In the genomic region with DNA sequence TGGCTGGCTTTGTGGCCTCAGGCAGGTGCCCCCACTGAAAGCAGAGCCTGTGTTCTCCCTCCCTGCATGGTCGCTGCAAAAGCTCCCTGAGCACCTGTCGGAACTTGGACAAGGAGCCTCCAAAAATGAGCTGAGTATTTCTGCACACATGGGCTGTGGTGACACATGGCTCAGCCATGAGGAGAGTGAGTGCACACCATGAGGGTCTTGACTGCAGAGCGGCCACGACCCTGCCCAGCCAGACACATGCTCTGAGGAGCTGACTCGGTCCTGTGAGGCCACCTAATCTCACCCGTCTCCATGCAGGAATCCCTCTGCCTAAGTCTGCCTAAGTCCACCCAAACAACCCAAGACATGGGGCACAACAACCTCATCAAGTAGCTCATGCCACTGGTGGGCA, we compare ENCODE assay signal across 16 cellular contexts.
"Had no signal": no experiment of that assay in that cellular context is flagged by ENCODE, and none has a peak within 500 bp of the region (broad histone marks: within the 10 kb centered on the region; RNA-seq: fewer than 3 reads in every experiment).

No MANE protein-coding gene starts in this region.

- H3K27me3 ChIP-seq: foreskin keratinocyte, hepatocyte, right atrium auricular region, suprapubic skin had no signal

- H3K27ac Mint-ChIP-seq: brain, mesothelial cell of epicardium had no signal

- H3K27ac ChIP-seq: foreskin keratinocyte, hepatocyte, prostate gland, right atrium auricular region, SK-N-MC, suprapubic skin had no signal

- H3K4me3 Mint-ChIP-seq: activated T-cell treated with anti-CD3 and anti-CD28 coated beads, Interleukin-2, amount 50 U/mL, for 72 hours; brain; mesothelial cell of epicardium; stimulated activated naive CD8-positive, alpha-beta T cell treated with anti-CD3 and anti-CD28 coated beads, Interleukin-15, amount 100 ng/mL, for 72 hours had no signal

- H3K36me3 Mint-ChIP-seq: brain, mesothelial cell of epicardium had no signal

- H3K79me2 ChIP-seq: hepatocyte had no signal

- H3K9me3 ChIP-seq: prostate gland, right atrium auricular region, suprapubic skin had no signal

- H3K4me1 Mint-ChIP-seq: brain, mesothelial cell of epicardium had no signal

- DNase-seq: activated gamma-delta T cell, anterior cingulate cortex, caudate nucleus, foreskin keratinocyte, trophoblast cell had no signal

- H3K27me3 Mint-ChIP-seq: stimulated activated naive CD8-positive, alpha-beta T cell treated with anti-CD3 and anti-CD28 coated beads, Interleukin-15, amount 100 ng/mL, for 72 hours had no signal

- H3K36me3 ChIP-seq: prostate gland, right atrium auricular region, suprapubic skin had no signal

- ATAC-seq: foreskin keratinocyte; stimulated activated naive CD8-positive, alpha-beta T cell treated with anti-CD3 and anti-CD28 coated beads, Interleukin-15, amount 100 ng/mL, for 72 hours had no signal

- FAIRE-seq: islet of Langerhans had no signal

- H2AFZ ChIP-seq: hepatocyte had no signal

- H3K9me3 Mint-ChIP-seq: brain, mesothelial cell of epicardium had no signal

- H3K4me3 ChIP-seq: hepatocyte, lung, prostate gland, right atrium auricular region, SK-N-MC, suprapubic skin had no signal

- H3K4me2 ChIP-seq: hepatocyte had no signal

- H3K4me1 ChIP-seq: prostate gland, right atrium auricular region, suprapubic skin had no signal
